Comparison of ENCODE assay signal across 36 cellular contexts in the genomic region with DNA sequence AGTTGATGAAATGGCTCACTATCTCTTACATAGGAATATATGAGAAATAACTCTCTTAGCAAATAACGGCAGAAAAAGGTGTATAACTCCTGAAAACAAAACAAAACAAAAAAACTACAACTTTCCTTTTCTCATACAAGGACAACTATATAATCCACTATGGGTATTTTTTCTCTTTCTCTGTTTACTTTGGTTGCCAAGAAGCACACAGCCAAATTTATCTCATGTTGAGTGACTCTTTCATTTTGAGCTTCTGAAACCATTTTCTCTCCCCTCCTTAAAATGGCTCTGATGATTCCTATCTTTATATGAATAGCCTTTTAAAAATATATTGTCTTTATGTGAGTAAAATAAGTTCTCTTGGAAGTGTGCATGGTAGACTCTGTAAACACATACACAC.
"Had no signal": no experiment of that assay in that cellular context is flagged by ENCODE, and none has a peak within 500 bp of the region (broad histone marks: within the 10 kb centered on the region; RNA-seq: fewer than 3 reads in every experiment).

No MANE protein-coding gene starts in this region.

- H3K36me3 ChIP-seq: adrenal gland, esophagus muscularis mucosa, gastrocnemius medialis, heart left ventricle, WERI-Rb-1 had no signal

- H3K27me3 ChIP-seq: adrenal gland, body of pancreas, esophagus muscularis mucosa, foreskin keratinocyte, gastrocnemius medialis had no signal

- H3K4me3 Mint-ChIP-seq: activated B cell treated with CpG ODN at 0.5 μM for 24 hours; activated CD8-positive, alpha-beta memory T cell treated with anti-CD3 and anti-CD28 coated beads, Interleukin-2, amount 10 ng/mL, durations not matched to agents 7 days and 5 days; activated CD8-positive, alpha-beta T cell treated with anti-CD3 and anti-CD28 coated beads for 36 hours; activated naive CD4-positive, alpha-beta T cell treated with anti-CD3 and anti-CD28 coated beads for 36 hours; activated naive CD4-positive, alpha-beta T cell treated with anti-CD3 and anti-CD28 coated beads, Interleukin-2, amount 50 U/mL, for 24 hours; activated naive CD8-positive, alpha-beta T cell treated with anti-CD3 and anti-CD28 coated beads for 36 hours; activated naive CD8-positive, alpha-beta T cell treated with anti-CD3 and anti-CD28 coated beads, Interleukin-2, amount 50 U/mL, for 24 hours; activated T-helper 1 cell treated with anti-CD3 and anti-CD28 coated beads, Interleukin-12 subunit alpha, Interleukin-12 subunit beta, Interleukin-2, Interleukin-4 antibody, amounts not matched to agents 30 ng/mL and 10 ng/mL and 1 ng/mL, durations not matched to agents 14 hours and 24 hours and 36 hours; effector memory CD8-positive, alpha-beta T cell; T-helper 2 cell treated with Interferon-gamma antibody and Interleukin-4, amounts not matched to agents 5 μg/mL and 100 μg/mL, for 36 hours had no signal

- H3K4me1 Mint-ChIP-seq: activated B cell treated with CpG ODN at 0.5 μM for 24 hours; activated CD8-positive, alpha-beta memory T cell treated with anti-CD3 and anti-CD28 coated beads, Interleukin-2, amount 10 ng/mL, durations not matched to agents 7 days and 5 days; activated naive CD4-positive, alpha-beta T cell treated with anti-CD3 and anti-CD28 coated beads, Interleukin-2, amount 50 U/mL, for 24 hours; activated naive CD8-positive, alpha-beta T cell treated with anti-CD3 and anti-CD28 coated beads for 36 hours; activated naive CD8-positive, alpha-beta T cell treated with anti-CD3 and anti-CD28 coated beads, Interleukin-2, amount 50 U/mL, for 24 hours had no signal

- H3K9me3 ChIP-seq: adrenal gland, body of pancreas, esophagus muscularis mucosa, gastrocnemius medialis, heart left ventricle had no signal

- H3K27ac Mint-ChIP-seq: activated B cell treated with CpG ODN at 0.5 μM for 24 hours; activated CD8-positive, alpha-beta memory T cell treated with anti-CD3 and anti-CD28 coated beads, Interleukin-2, amount 10 ng/mL, durations not matched to agents 7 days and 5 days; activated CD8-positive, alpha-beta T cell treated with anti-CD3 and anti-CD28 coated beads for 36 hours; activated naive CD4-positive, alpha-beta T cell treated with anti-CD3 and anti-CD28 coated beads for 36 hours; activated naive CD4-positive, alpha-beta T cell treated with anti-CD3 and anti-CD28 coated beads, Interleukin-2, amount 50 U/mL, for 24 hours; activated naive CD8-positive, alpha-beta T cell treated with anti-CD3 and anti-CD28 coated beads, Interleukin-2, amount 50 U/mL, for 24 hours; activated T-helper 1 cell treated with anti-CD3 and anti-CD28 coated beads, Interleukin-12 subunit alpha, Interleukin-12 subunit beta, Interleukin-2, Interleukin-4 antibody, amounts not matched to agents 30 ng/mL and 10 ng/mL and 1 ng/mL, durations not matched to agents 14 hours and 24 hours and 36 hours; activated T-helper 2 cell treated with anti-CD3 and anti-CD28 coated beads, Interferon-gamma antibody, Interleukin-2, Interleukin-4, amounts not matched to agents 10 μg/mL and 5 μg/mL and 100 μg/mL, durations not matched to agents 14 hours and 24 hours and 36 hours; effector memory CD8-positive, alpha-beta T cell; T-helper 2 cell treated with Interferon-gamma antibody and Interleukin-4, amounts not matched to agents 5 μg/mL and 100 μg/mL, for 36 hours had no signal

- FAIRE-seq: colon had no signal

- H3K36me3 Mint-ChIP-seq: activated CD8-positive, alpha-beta memory T cell treated with anti-CD3 and anti-CD28 coated beads, Interleukin-2, amount 10 ng/mL, durations not matched to agents 7 days and 5 days; activated naive CD4-positive, alpha-beta T cell treated with anti-CD3 and anti-CD28 coated beads, Interleukin-2, amount 50 U/mL, for 24 hours; activated naive CD8-positive, alpha-beta T cell treated with anti-CD3 and anti-CD28 coated beads for 36 hours had no signal

- H3K4me1 ChIP-seq: body of pancreas, esophagus muscularis mucosa, foreskin keratinocyte, gastrocnemius medialis, heart left ventricle had no signal

- H3K27me3 Mint-ChIP-seq: activated CD8-positive, alpha-beta memory T cell treated with anti-CD3 and anti-CD28 coated beads, Interleukin-2, amount 10 ng/mL, durations not matched to agents 7 days and 5 days had no signal

- DNase-seq: activated B cell treated with CpG ODN at 0.5 μM for 24 hours; activated CD4-positive, alpha-beta T cell treated with anti-CD3 and anti-CD28 coated beads for 48 hours; activated CD4-positive, alpha-beta T cell treated with anti-CD3 and anti-CD28 coated beads, Interleukin-2, amount 50 U/mL, for 1 hour; activated CD4-positive, alpha-beta T cell treated with anti-CD3 and anti-CD28 coated beads, Interleukin-2, amount 50 U/mL, for 48 hours; activated CD8-positive, alpha-beta memory T cell treated with anti-CD3 and anti-CD28 coated beads, Interleukin-2, amount 10 ng/mL, durations not matched to agents 7 days and 5 days; activated CD8-positive, alpha-beta memory T cell treated with anti-CD3 and anti-CD28 coated beads, Interleukin-2, amount 50 U/mL, for 4 hours; activated CD8-positive, alpha-beta T cell treated with anti-CD3 and anti-CD28 coated beads for 36 hours; activated effector memory CD4-positive, alpha-beta T cell treated with anti-CD3 and anti-CD28 coated beads, Interleukin-2, amount 50 U/mL, for 16 hours; activated naive CD4-positive, alpha-beta T cell treated with anti-CD3 and anti-CD28 coated beads for 36 hours; activated naive CD8-positive, alpha-beta T cell treated with anti-CD3 and anti-CD28 coated beads for 36 hours; activated naive CD8-positive, alpha-beta T cell treated with anti-CD3 and anti-CD28 coated beads, Interleukin-2, amount 50 U/mL, for 24 hours; activated T-cell treated with anti-CD3 and anti-CD28 coated beads, Interleukin-2, amount 50 U/mL, for 1 hour; activated T-cell treated with anti-CD3 and anti-CD28 coated beads, Interleukin-2, amount 50 U/mL, for 48 hours; adrenal gland; amygdala; aorta; body of pancreas; caudate nucleus; cortex of kidney; dermis blood vessel endothelial cell; effector CD4-positive, alpha-beta T cell; effector memory CD8-positive, alpha-beta T cell; erythroblast; gastrocnemius medialis; glutamatergic neuron; heart left ventricle; T1000; WERI-Rb-1 had no signal

- H3K9me3 Mint-ChIP-seq: activated B cell treated with CpG ODN at 0.5 μM for 24 hours; activated CD8-positive, alpha-beta T cell treated with anti-CD3 and anti-CD28 coated beads for 36 hours; activated naive CD4-positive, alpha-beta T cell treated with anti-CD3 and anti-CD28 coated beads for 36 hours; activated naive CD4-positive, alpha-beta T cell treated with anti-CD3 and anti-CD28 coated beads, Interleukin-2, amount 50 U/mL, for 24 hours; activated naive CD8-positive, alpha-beta T cell treated with anti-CD3 and anti-CD28 coated beads for 36 hours; activated T-helper 1 cell treated with anti-CD3 and anti-CD28 coated beads, Interleukin-12 subunit alpha, Interleukin-12 subunit beta, Interleukin-2, Interleukin-4 antibody, amounts not matched to agents 30 ng/mL and 10 ng/mL and 1 ng/mL, durations not matched to agents 14 hours and 24 hours and 36 hours; activated T-helper 2 cell treated with anti-CD3 and anti-CD28 coated beads, Interferon-gamma antibody, Interleukin-2, Interleukin-4, amounts not matched to agents 10 μg/mL and 5 μg/mL and 100 μg/mL, durations not matched to agents 14 hours and 24 hours and 36 hours; effector memory CD8-positive, alpha-beta T cell; T-helper 2 cell treated with Interferon-gamma antibody and Interleukin-4, amounts not matched to agents 5 μg/mL and 100 μg/mL, for 36 hours had no signal

- H3K4me3 ChIP-seq: adrenal gland, body of pancreas, esophagus muscularis mucosa, gastrocnemius medialis, heart left ventricle had no signal

- H3K27ac ChIP-seq: adrenal gland, body of pancreas, esophagus muscularis mucosa, foreskin keratinocyte, gastrocnemius medialis, heart left ventricle, WERI-Rb-1 had no signal

- ATAC-seq: activated CD4-positive, CD25-positive, alpha-beta regulatory T cell treated with anti-CD3 and anti-CD28 coated beads, Interleukin-2, amount 50 U/mL, for 24 hours; activated CD8-positive, alpha-beta memory T cell treated with anti-CD3 and anti-CD28 coated beads, Interleukin-2, amount 10 ng/mL, durations not matched to agents 7 days and 5 days; activated CD8-positive, alpha-beta T cell treated with anti-CD3 and anti-CD28 coated beads for 36 hours; activated naive CD8-positive, alpha-beta T cell treated with anti-CD3 and anti-CD28 coated beads, Interleukin-2, amount 50 U/mL, for 24 hours; body of pancreas; effector memory CD8-positive, alpha-beta T cell; foreskin keratinocyte; gastrocnemius medialis; heart left ventricle had no signal
